Comparison of ENCODE assay signal across 1 cellular context in genomic region chr5:38164776-38165399, GRCh38.
TF ChIP-seq lines count a peak whose summit lies in the region.

No MANE protein-coding gene starts in this region.

TF ChIP-seq in HepG2, 621 proteins besides CTCF, POLR2A, EP300 and RAD21 (continued from another document and continues in another):
- TF ChIP-seq ZHX2 (IDR thresholded peaks at IDR 0.05; ENCODE audit: low read depth) (peak; percentile 33; the same call in 1 of the 2 replicates), ZHX2 (CRISPR knock-in tag; IDR thresholded peaks at IDR 0.05; ENCODE audit: borderline replicate concordance) (no peak), ZGPAT (CRISPR knock-in tag; IDR thresholded peaks at IDR 0.05) (peak; percentile 85), ELF3 (CRISPR knock-in tag; IDR thresholded peaks at IDR 0.05) (peak; percentile 88), ZNF724P (CRISPR knock-in tag; IDR thresholded peaks at IDR 0.05; ENCODE audit: borderline replicate concordance) (no peak), ZNF652 (CRISPR knock-in tag; IDR thresholded peaks at IDR 0.05; ENCODE audit: borderline replicate concordance, low read depth) (peak; percentile 41; the same call in 1 of the 2 replicates), ZNF34 (CRISPR knock-in tag; IDR thresholded peaks at IDR 0.05; ENCODE audit: borderline replicate concordance) (no peak), PRDM10 (CRISPR knock-in tag; IDR thresholded peaks at IDR 0.05; ENCODE audit: low read depth) (peak; percentile 24; the same call in 1 of the 2 replicates), RBAK (CRISPR knock-in tag; IDR thresholded peaks at IDR 0.05) (no peak), ZNF10 (CRISPR knock-in tag; IDR thresholded peaks at IDR 0.05; ENCODE audit: borderline replicate concordance, low read depth) (no peak), HMG20A (CRISPR knock-in tag; IDR thresholded peaks at IDR 0.05; ENCODE audit: borderline replicate concordance) (peak; percentile 92; the same call in 1 of the 2 replicates), POLR2AphosphoS2 (IDR thresholded peaks at IDR 0.05; ENCODE audit: low read depth, low read length) (no peak), TGIF2 (CRISPR knock-in tag; IDR thresholded peaks at IDR 0.05) (peak; percentile 72), TERF1 (CRISPR knock-in tag; IDR thresholded peaks at IDR 0.05) (no peak), DBP (CRISPR knock-in tag; IDR thresholded peaks at IDR 0.05; ENCODE audit: not compliant biosample characterization) (no peak), SP5 (CRISPR knock-in tag; IDR thresholded peaks at IDR 0.05; ENCODE audit: borderline replicate concordance, low read depth) (no peak; the same call in 1 of the 2 replicates), ZMYM4 (CRISPR knock-in tag; IDR thresholded peaks at IDR 0.05) (peak; percentile 57; the same call in 1 of the 2 replicates), MTF2 (CRISPR knock-in tag; IDR thresholded peaks at IDR 0.05; ENCODE audit: borderline replicate concordance) (no peak), NR2C2 (CRISPR knock-in tag; IDR thresholded peaks at IDR 0.05; ENCODE audit: borderline replicate concordance) (0 out of 2 replicates have a peak, but pooled peaks have one; percentile 46), GATAD2A (CRISPR knock-in tag; IDR thresholded peaks at IDR 0.05) (peak; percentile 98), CBX1 (IDR thresholded peaks at IDR 0.05; ENCODE audit: low read depth) (no peak), TCF12 (IDR thresholded peaks at IDR 0.05) (no peak), TCF12 (CRISPR knock-in tag; IDR thresholded peaks at IDR 0.05) (no peak), ZKSCAN5 (CRISPR knock-in tag; IDR thresholded peaks at IDR 0.05) (no peak), MIXL1 (CRISPR knock-in tag; IDR thresholded peaks at IDR 0.05) (peak; percentile 96), NR2F6 (IDR thresholded peaks at IDR 0.05) (peak; percentile 40; the same call in 1 of the 2 replicates), NR2F6 (CRISPR knock-in tag; IDR thresholded peaks at IDR 0.05) (peak; percentile 83), POLR2G (IDR thresholded peaks at IDR 0.05; ENCODE audit: low read depth, low read length) (no peak), ZNF318 (CRISPR knock-in tag; IDR thresholded peaks at IDR 0.05) (no peak), E2F5 (CRISPR knock-in tag; conservative IDR thresholded peaks at IDR 0.05) (no peak), PATZ1 (CRISPR knock-in tag; IDR thresholded peaks at IDR 0.05) (peak; percentile 53; the same call in 1 of the 2 replicates)
